In genomic region chr20:50096237-50096636, GRCh38 we compare ENCODE assay signal across 1 cellular context.
TF ChIP-seq lines count a peak whose summit lies in the region.

No MANE protein-coding gene starts in this region.

TF ChIP-seq in GM12878, 131 proteins besides CTCF, POLR2A, EP300 and RAD21:
- TF ChIP-seq GATAD2B (conservative IDR thresholded peaks at IDR 0.05; ENCODE audit: low read depth), result no peak
- no peak for TF ChIP-seq ATF2 (IDR thresholded peaks at IDR 0.05; ENCODE audit: low read length)
- no peak for TF ChIP-seq POLR2AphosphoS2 (IDR thresholded peaks at IDR 0.05; ENCODE audit: low read depth, low read length)
- no peak for TF ChIP-seq RELB (IDR thresholded peaks at IDR 0.05; ENCODE audit: low read depth)
- TF ChIP-seq CHD4 (IDR thresholded peaks at IDR 0.05), result no peak
- TF ChIP-seq PAX8 (IDR thresholded peaks at IDR 0.05), result no peak
